Comparison of ENCODE assay signal across 9 cellular contexts in the genomic region with DNA sequence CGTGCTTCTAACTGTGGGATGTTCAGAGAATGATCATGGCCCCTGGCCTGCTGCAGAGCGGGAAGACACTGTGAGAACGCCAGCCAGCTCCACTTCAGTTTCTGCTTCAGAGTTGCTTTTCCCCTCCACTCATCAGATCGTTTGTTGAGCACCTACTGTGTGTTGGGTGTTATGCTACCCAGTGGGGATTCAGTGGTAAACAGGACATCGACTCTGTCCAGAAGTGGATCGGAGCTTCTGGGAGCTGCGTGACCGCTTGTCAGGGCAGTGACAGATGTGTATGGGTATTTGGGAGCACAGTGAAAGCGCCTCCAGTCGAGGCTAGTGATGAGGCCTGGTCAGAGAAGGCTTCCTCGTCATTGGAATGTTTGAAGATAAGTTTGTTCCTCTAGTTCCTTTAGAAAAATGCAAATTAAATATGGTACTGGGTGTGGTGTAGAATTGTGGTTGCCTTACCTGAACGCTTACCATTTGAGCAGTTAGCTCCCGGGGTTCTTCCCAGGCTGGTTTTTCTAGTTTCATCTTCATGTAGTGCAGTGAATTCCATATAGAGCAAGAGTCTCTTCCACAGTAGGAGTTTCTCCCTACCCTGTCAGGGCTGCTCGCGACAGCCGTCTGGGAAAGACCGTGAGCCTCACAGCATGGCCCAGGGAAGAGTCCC. TPM values are rescaled to one million over a fixed set of nuclear protein-coding genes. Genes with fewer than 3 reads are reported as not detected.
DNase-seq lines count a peak whose midpoint lies in the region; ATAC-seq, FAIRE-seq and TF ChIP-seq lines count a peak whose summit lies in the region.
"Had no signal": no experiment of that assay in that cellular context is flagged by ENCODE, and none has a peak within 500 bp of the region (broad histone marks: within the 10 kb centered on the region; RNA-seq: fewer than 3 reads in every experiment).

No MANE protein-coding gene starts in this region.

- H2BK15ac ChIP-seq in H1 (ENCODE audit: low read length) = no peak overlapping the region

- TF ChIP-seq POLR2A in H1 (IDR thresholded peaks at IDR 0.05; ENCODE audit: control extremely low read depth in 1 of 2, low read depth in 2 of 2, low read length in 2 of 2) = no peak; a peak in 1 of 3 replicates
- no peak for TF ChIP-seq POLR2A in gastrocnemius medialis (IDR thresholded peaks at IDR 0.05)

- H3K4me3 ChIP-seq in LNCaP clone FGC (ENCODE audit: low read depth, low read length) (no peak overlapping the region), H1 (ENCODE audit: extremely low read depth in 1 of 4, insufficient read depth in 2 of 4, low read depth in 3 of 4, low read length in 4 of 4) (peak overlapping the region; percentile 8 to 99 (median 52); a peak in 5 of 8 replicates), gastrocnemius medialis (peak overlapping the region; percentile 84 to 98 (median 93))

- ATAC-seq in gastrocnemius medialis (no peak), HG02759 (IDR thresholded peaks at IDR 0.05; ENCODE audit: unreplicated experiment) (no peak), GM19452 (IDR thresholded peaks at IDR 0.05; ENCODE audit: unreplicated experiment) (no peak)

- H4K91ac ChIP-seq in H1 (replicated peaks; ENCODE audit: insufficient read length, low read length) = no peak overlapping the region

- DNase-seq in SIG-M5 treated with dmso at 0.1 percent for 504 hours (lab: John Stamatoyannopoulos, UW; ENCODE audit: unreplicated experiment) = peak; percentile 48
- DNase-seq in SIG-M5 (lab: John Stamatoyannopoulos, UW) = no peak
- peak; percentile 41 for DNase-seq in LNCaP clone FGC (ENCODE audit: low read depth)
- DNase-seq in H1 (ENCODE audit: low read depth in 1 of 2, low spot score in 2 of 2) = no peak
- no peak for DNase-seq in gastrocnemius medialis
- no peak for DNase-seq in DMS79 (lab: John Stamatoyannopoulos, UW)
- DNase-seq: activated naive CD4-positive, alpha-beta T cell treated with anti-CD3 and anti-CD28 coated beads, Interleukin-2, amount 10 ng/mL, durations not matched to agents 7 days and 5 days had no signal

- no peak overlapping the region for H3K27ac ChIP-seq in H1 (ENCODE audit: low read depth, low read length)
- H3K27ac ChIP-seq in gastrocnemius medialis = peak overlapping the region; percentile 90 to 97 (median 94)

- H3K36me3 ChIP-seq in H1 (ENCODE audit: control insufficient read depth in 2 of 4, insufficient read depth in 4 of 4, low read length in 3 of 4) = peaks cover 0 to 8% (median 2%) of the 10 kb centered on the region in 4 experiments; a peak in 3 of 8 replicates
- peaks cover 0 to 7% of the 10 kb centered on the region in 2 donors for H3K36me3 ChIP-seq in gastrocnemius medialis

- intact Hi-C loops in gastrocnemius medialis (cut with DNase I; ENCODE audit: low total_unique reads) = loop anchor here (10.0 kb wide), 1 partner anchor 1867 kb away; no protein-coding TSS in a partner anchor

- no peak overlapping the region for H4K8ac ChIP-seq in H1 (ENCODE audit: extremely low read depth, insufficient read depth, low read length)

- 77% methylated on average over 17 of the region's 17 CpGs; no CpG with 5 or more reads in 1 of the 2 experiments for WGBS in H1 (ENCODE audit: extremely low coverage in 1 of 2, insufficient coverage in 1 of 2, insufficient read length in 1 of 2, insufficient replicate concordance in 2 of 2, low coverage in 1 of 2, low lambda C conversion rate in 2 of 2, missing lambda C conversion rate in 1 of 2), 2 experiments

- H3K18ac ChIP-seq in H1 (ENCODE audit: extremely low read depth, low read length) = no peak overlapping the region

- no peak overlapping the region for H3K4ac ChIP-seq in H1 (replicated peaks; ENCODE audit: insufficient read length, low read depth, low read length)

- H2AFZ ChIP-seq in H1 (ENCODE audit: low read length) = no peak overlapping the region

- TF ChIP-seq RAD21 in H1 (IDR thresholded peaks at IDR 0.05 in 1 of 2, conservative IDR thresholded peaks at IDR 0.05 in 1 of 2; ENCODE audit: low read depth in 2 of 2, low read length in 2 of 2) = no peak

- H3K4me1 ChIP-seq in H1 (replicated peaks in 1 of 4; ENCODE audit: control insufficient read depth in 3 of 4, insufficient read depth in 4 of 4, low read length in 3 of 4) (peaks cover 8 to 24% (median 12%) of the 10 kb centered on the region in 4 experiments), gastrocnemius medialis (peaks cover 74 to 81% of the 10 kb centered on the region in 2 donors)

- peaks cover 0 to 9% (median 5%) of the 10 kb centered on the region in 4 experiments; a peak in 2 of 7 replicates for H3K27me3 ChIP-seq in H1 (replicated peaks in 1 of 4; ENCODE audit: control insufficient read depth in 3 of 4, extremely low read depth in 1 of 4, insufficient read depth in 3 of 4, low read length in 3 of 4)
- no peaks in the 10 kb centered on the region for H3K27me3 ChIP-seq in gastrocnemius medialis

- in situ Hi-C loops in gastrocnemius medialis (cut with MboI; ENCODE audit: low sequenced_read_pairs in 4 of 4) = loop anchor here in 1 of 4 donors (25.0 kb wide), 1 partner anchor 1375 kb away; a partner anchor contains a TSS

- no peak overlapping the region for H2BK20ac ChIP-seq in H1 (ENCODE audit: low read length)

- no peak for TF ChIP-seq EP300 in H1 (IDR thresholded peaks at IDR 0.05; ENCODE audit: borderline replicate concordance in 1 of 2, low read depth in 2 of 2, low read length in 2 of 2)

- H3K9me3 ChIP-seq in H1 (ENCODE audit: insufficient read depth in 2 of 2, low read depth in 1 of 2, low read length in 1 of 2) (no peaks in the 10 kb centered on the region), gastrocnemius medialis (no peaks in the 10 kb centered on the region)

- no peak overlapping the region for H4K5ac ChIP-seq in H1 (ENCODE audit: insufficient read length, low read depth, low read length)

- CTCF ChIA-PET in H1 (lab: Charles Lee; ENCODE audit: partially characterized antibody) = interaction anchor here (0.6 to 1.1 kb wide), 3 partner anchors 20 to 328 kb away, joined by 3 to 4 read pairs (median 3); no protein-coding TSS in a partner anchor

- no peak overlapping the region for H2AK5ac ChIP-seq in H1 (ENCODE audit: low read depth, low read length)

- TF ChIP-seq CTCF in LNCaP clone FGC (IDR thresholded peaks at IDR 0.05; ENCODE audit: control insufficient read depth, extremely low read depth, insufficient read depth) (no peak), H1 (IDR thresholded peaks at IDR 0.05; ENCODE audit: control extremely low read depth in 1 of 3, insufficient read depth in 1 of 3, low read depth in 1 of 3, low read length in 3 of 3) (no peak), gastrocnemius medialis (IDR thresholded peaks at IDR 0.05 in 4 of 5, conservative IDR thresholded peaks at IDR 0.05 in 1 of 5) (no peak)

- no peak overlapping the region for H2BK5ac ChIP-seq in H1 (ENCODE audit: low read depth, low read length)

- no peak overlapping the region for H3K56ac ChIP-seq in H1 (replicated peaks; ENCODE audit: insufficient read length, low read depth, low read length)

- H3K4me2 ChIP-seq in H1 (ENCODE audit: insufficient read depth in 1 of 2, low read depth in 2 of 2, low read length in 2 of 2) = peak overlapping the region; percentile 68 to 81

- peaks cover 7% of the 10 kb centered on the region; the same call in 1 of the 2 replicates for H3K23me2 ChIP-seq in H1 (ENCODE audit: low read depth, low read length)

- H3K79me2 ChIP-seq in H1 (ENCODE audit: control insufficient read depth in 1 of 2, insufficient read depth in 2 of 2, low read length in 2 of 2) = peaks cover 38 to 75% of the 10 kb centered on the region in 2 experiments

- POLR2A ChIA-PET in H1 (lab: Charles Lee; ENCODE audit: partially characterized antibody) = interaction anchor here (0.9 to 1.1 kb wide), 4 partner anchors 8 to 19 kb away, joined by 3 read pairs; no protein-coding TSS in a partner anchor

- no peak overlapping the region for H2BK12ac ChIP-seq in H1 (ENCODE audit: low read depth, low read length)

- H3K23ac ChIP-seq in H1 (ENCODE audit: insufficient read length) = no peak overlapping the region

- no peak for FAIRE-seq in H1 (lab: Jason Lieb, UNC)

- H3K14ac ChIP-seq in H1 (ENCODE audit: insufficient read length) = no peak overlapping the region

- no peak overlapping the region for H2BK120ac ChIP-seq in H1 (replicated peaks; ENCODE audit: low read depth, low read length)

- H4K20me1 ChIP-seq in H1 (replicated peaks in 1 of 2; ENCODE audit: control insufficient read depth in 1 of 2, insufficient read depth in 2 of 2, low read length in 2 of 2) = peaks cover 19 to 29% of the 10 kb centered on the region in 2 experiments

- H3K9ac ChIP-seq in H1 (replicated peaks in 1 of 4; ENCODE audit: extremely low read depth in 1 of 4, low read depth in 3 of 4, low read length in 3 of 4) = no peak overlapping the region

- H3K79me1 ChIP-seq in H1 (ENCODE audit: low read depth, low read length) = 0 out of 2 replicates have a peak, but pooled peaks cover 8% of the 10 kb centered on the region

TF ChIP-seq in H1, 55 proteins besides CTCF, POLR2A, EP300 and RAD21 (continues in another document):
- TF ChIP-seq SUZ12 (IDR thresholded peaks at IDR 0.05; ENCODE audit: low read length) (no peak), FOSL1 (IDR thresholded peaks at IDR 0.05; ENCODE audit: insufficient read depth, low read depth, low read length) (no peak), CHD1 (IDR thresholded peaks at IDR 0.05; ENCODE audit: low read depth, low read length) (no peak)

RNA-seq across cellular contexts. Expression of a gene that starts 2.8 kb away (rescaled TPM):
- 42.1 and 45.9 TPM in 2 replicates for total RNA-seq in H1 (2021; fragmentation: NEBNext Ultra II Directional; extraction: Animal tissue kit (Norgen Biotek cat#: 25700))
- 11.6 and 19.7 TPM in 2 replicates for polyA plus RNA-seq in H1 (2011; rRNA removed)
- 25.6 TPM for polyA plus RNA-seq in H1 (2011; cell fraction: cytosol; rRNA removed)
- polyA plus RNA-seq in H1 (2011; cell fraction: nucleus; rRNA removed) = 14.5 TPM
- polyA plus RNA-seq in H1 (2012, experiment 1 of 2) = 26.6 to 45.7 TPM (median 29.0 TPM) in 4 replicates
- polyA plus RNA-seq in H1 (2012, experiment 2 of 2) = 12.6 TPM
- 41.6 TPM for polyA plus RNA-seq in H1 (2013, experiment 1 of 2)
- polyA plus RNA-seq in H1 (2013, experiment 2 of 2) = 35.7 TPM
- 14.5 and 18.1 TPM in 2 replicates for polyA minus RNA-seq in H1 (2011; rRNA and poly(A)+ RNA removed)
- 22.2 TPM for polyA minus RNA-seq in H1 (2011; cell fraction: cytosol; rRNA and poly(A)+ RNA removed)
- polyA minus RNA-seq in H1 (2011; cell fraction: nucleus; rRNA and poly(A)+ RNA removed) = 37.2 TPM
- 100 to 1,000 TPM; 152 to 243 (median 213) TPM for total RNA-seq in gastrocnemius medialis

Comparison
In these comparisons a context has a peak if more than half of its experiments do, and no peak if none do; other contexts are left out.
1. DNase-seq: peak in SIG-M5 treated with dmso at 0.1 percent for 504 hours (single experiment) and LNCaP clone FGC (single experiment); none in SIG-M5 (single experiment), H1 (0 of 2), gastrocnemius medialis (0 of 2) and DMS79 (single experiment).